In genomic region chr1:113805256-113805531, GRCh38 we compare ENCODE assay signal across 18 cellular contexts. TPM values are rescaled to one million over a fixed set of nuclear protein-coding genes. Genes with fewer than 3 reads are reported as not detected.
DNase-seq lines count a peak whose midpoint lies in the region; ATAC-seq and TF ChIP-seq lines count a peak whose summit lies in the region.
"Had no signal": no experiment of that assay in that cellular context is flagged by ENCODE, and none has a peak within 500 bp of the region (broad histone marks: within the 10 kb centered on the region; RNA-seq: fewer than 3 reads in every experiment).

No MANE protein-coding gene starts in this region.

- intact Hi-C loops in heart right ventricle (cut with DNase I) (no loop called here), left cardiac atrium (cut with DNase I) (no loop called here), PC-9 (cut with micrococcal nuclease; ENCODE audit: unreplicated experiment) (no loop called here), left lung (cut with DNase I) (no loop called here)

- H3K4me3 ChIP-seq in heart right ventricle (no peak overlapping the region), PC-9 (no peak overlapping the region), left lung (peak overlapping the region in 1 of 2 donors; percentile 13)
- H3K4me3 ChIP-seq: esophagus muscularis mucosa, lower lobe of right lung, SK-N-MC had no signal

- H3K79me2 ChIP-seq in PC-9 (ENCODE audit: low read depth), result peaks cover 99% of the 10 kb centered on the region

- peak overlapping the region; percentile 3; the same call in 1 of the 2 replicates for H3K4me2 ChIP-seq in PC-9

- H3K36me3 Mint-ChIP-seq in stimulated activated memory B cell treated with anti-CD40 and anti-IgM and Interleukin-4, amounts not matched to agents 10 μg/mL and 1 μg/mL and 100 μg/mL, for 72 hours, result peaks cover 29% of the 10 kb centered on the region

- H2AFZ ChIP-seq in PC-9, result no peak overlapping the region

- H3K27ac ChIP-seq in heart right ventricle (peak overlapping the region in 7 of 10 donors; percentile 6 to 64 (median 60)), PC-9 (peak overlapping the region; percentile 18; the same call in 1 of the 2 replicates), left lung (peak overlapping the region; percentile 16 to 61)
- H3K27ac ChIP-seq: esophagus muscularis mucosa, lower lobe of right lung, SK-N-MC had no signal

- H3K4me3 Mint-ChIP-seq in stimulated activated memory B cell treated with anti-CD40 and anti-IgM and Interleukin-4, amounts not matched to agents 10 μg/mL and 1 μg/mL and 100 μg/mL, for 72 hours, result no peak overlapping the region
- H3K4me3 Mint-ChIP-seq: nephron had no signal

- peaks cover 9% of the 10 kb centered on the region; the same call in 1 of the 2 replicates for H3F3A ChIP-seq in PC-9 (ENCODE audit: insufficient read depth, low read depth)

- peak in 1 of 8 donors; percentile 16 for ATAC-seq in heart right ventricle
- no peak for ATAC-seq in left cardiac atrium
- no peak for ATAC-seq in left lung
- no peak for ATAC-seq in stimulated activated memory B cell treated with anti-CD40 and anti-IgM and Interleukin-4, amounts not matched to agents 10 μg/mL and 1 μg/mL and 100 μg/mL, for 72 hours
- no peak for ATAC-seq in GM21447 (IDR thresholded peaks at IDR 0.05; ENCODE audit: unreplicated experiment)

- CTCF ChIA-PET in PC-9 (lab: Charles Lee), result no interaction called here

- H3K36me3 ChIP-seq in heart right ventricle, result no peaks in the 10 kb centered on the region
- peaks cover 5% of the 10 kb centered on the region; the same call in 1 of the 2 replicates for H3K36me3 ChIP-seq in PC-9 (ENCODE audit: low read depth)
- no peaks in the 10 kb centered on the region for H3K36me3 ChIP-seq in left lung
- H3K36me3 ChIP-seq: lower lobe of right lung had no signal

- WGBS in heart right ventricle, 2 donors, result 94 to 95% methylated on average over 6 of the region's 6 CpGs

- H3K27me3 ChIP-seq in heart right ventricle (no peaks in the 10 kb centered on the region), PC-9 (ENCODE audit: insufficient read depth, low read depth) (no peaks in the 10 kb centered on the region), left lung (no peaks in the 10 kb centered on the region)
- H3K27me3 ChIP-seq: esophagus muscularis mucosa had no signal

- H3K4me1 Mint-ChIP-seq in stimulated activated memory B cell treated with anti-CD40 and anti-IgM and Interleukin-4, amounts not matched to agents 10 μg/mL and 1 μg/mL and 100 μg/mL, for 72 hours, result peaks cover 77% of the 10 kb centered on the region

- TF ChIP-seq CTCF in heart right ventricle (IDR thresholded peaks at IDR 0.05), result no peak
- TF ChIP-seq CTCF in PC-9 (conservative IDR thresholded peaks at IDR 0.05), result no peak
- no peak for TF ChIP-seq CTCF in left lung (IDR thresholded peaks at IDR 0.05)
- TF ChIP-seq CTCF in GM10266 (IDR thresholded peaks at IDR 0.05; ENCODE audit: control insufficient read depth, insufficient read depth, low read depth, missing control alignments), result no peak

- H3K27me3 Mint-ChIP-seq in stimulated activated memory B cell treated with anti-CD40 and anti-IgM and Interleukin-4, amounts not matched to agents 10 μg/mL and 1 μg/mL and 100 μg/mL, for 72 hours, result no peaks in the 10 kb centered on the region
- H3K27me3 Mint-ChIP-seq: central memory CD8-positive, alpha-beta T cell had no signal

- peak overlapping the region; percentile 51 for H3K27ac Mint-ChIP-seq in stimulated activated memory B cell treated with anti-CD40 and anti-IgM and Interleukin-4, amounts not matched to agents 10 μg/mL and 1 μg/mL and 100 μg/mL, for 72 hours

- H3K9me2 ChIP-seq in PC-9 (ENCODE audit: insufficient read depth), result no peaks in the 10 kb centered on the region

- peaks cover 3 to 71% (median 58%) of the 10 kb centered on the region in 9 donors for H3K4me1 ChIP-seq in heart right ventricle
- peaks cover 30% of the 10 kb centered on the region for H3K4me1 ChIP-seq in PC-9 (replicated peaks; ENCODE audit: insufficient read depth)
- peaks cover 22 to 85% of the 10 kb centered on the region in 2 donors for H3K4me1 ChIP-seq in left lung

- no TSS peak for BruUV-seq in PC-9 (replicated peaks; lab: Mats Ljungman, UMichigan)

- H3K9me3 Mint-ChIP-seq in stimulated activated memory B cell treated with anti-CD40 and anti-IgM and Interleukin-4, amounts not matched to agents 10 μg/mL and 1 μg/mL and 100 μg/mL, for 72 hours, result no peaks in the 10 kb centered on the region
- H3K9me3 Mint-ChIP-seq: central memory CD8-positive, alpha-beta T cell had no signal

- no peak for DNase-seq in heart right ventricle
- DNase-seq in left cardiac atrium, result no peak
- no peak for DNase-seq in PC-9
- no peak for DNase-seq in left lung
- DNase-seq in GF-D8 (lab: John Stamatoyannopoulos, UW), result no peak
- no peak for DNase-seq in GM10266 (ENCODE audit: extremely low spot score)
- DNase-seq: activated CD4-positive, CD25-positive, alpha-beta regulatory T cell treated with anti-CD3 and anti-CD28 coated beads, Interleukin-2, amount 50 U/mL, for 72 hours; amygdala; effector CD4-positive, alpha-beta T cell; lower lobe of right lung; NCI-H187; stimulated activated CD4-positive, alpha-beta T cell treated with anti-CD3 and anti-CD28 coated beads, Interleukin-4, amount 100 ng/mL, for 24 hours had no signal

- peaks cover 8% of the 10 kb centered on the region for H4K20me1 ChIP-seq in PC-9 (ENCODE audit: insufficient read depth)

- H3K9me3 ChIP-seq in heart right ventricle, result no peaks in the 10 kb centered on the region
- H3K9me3 ChIP-seq in PC-9 (ENCODE audit: insufficient read depth, low read depth), result no peaks in the 10 kb centered on the region
- no peaks in the 10 kb centered on the region for H3K9me3 ChIP-seq in left lung
- H3K9me3 ChIP-seq: esophagus muscularis mucosa, lower lobe of right lung had no signal

- POLR2A ChIA-PET in PC-9 (lab: Charles Lee; ENCODE audit: unreplicated experiment), result no interaction called here

RNA-seq across cellular contexts. Expression of gene RSBN1, which starts 7.1 kb away (rescaled TPM):
- total RNA-seq in heart right ventricle, result 10 to 100 TPM in 8 of 10 donors, 1 to 10 TPM in 2; 7.5 to 13.9 (median 11.8) TPM
- polyA plus RNA-seq in heart right ventricle, result 1 to 10 TPM; 2.1 to 5.0 TPM
- total RNA-seq in left cardiac atrium, result 10 to 100 TPM in 1 of 2 donors, 1 to 10 TPM in 1; 8.1 to 12.8 TPM
- total RNA-seq in PC-9 (2021), result 11.3 and 12.3 TPM in 2 replicates
- total RNA-seq in left lung, result 10 to 100 TPM; 15.6 to 19.5 TPM

RNA-seq across cellular contexts. Expression of gene PHTF1, which starts 45.9 kb away (rescaled TPM):
- 10 to 100 TPM in 5 of 10 donors, 1 to 10 TPM in 5; 7.7 to 14.8 (median 10.0) TPM for total RNA-seq in heart right ventricle
- 1 to 10 TPM; 4.9 to 8.3 TPM for polyA plus RNA-seq in heart right ventricle
- total RNA-seq in left cardiac atrium, result 1 to 10 TPM; 8.3 to 9.2 TPM
- total RNA-seq in PC-9 (2021), result 46.2 and 61.2 TPM in 2 replicates
- total RNA-seq in left lung, result 10 to 100 TPM; 25.7 to 36.1 TPM
